Comparison of ENCODE assay signal across 8 cellular contexts in the genomic region with DNA sequence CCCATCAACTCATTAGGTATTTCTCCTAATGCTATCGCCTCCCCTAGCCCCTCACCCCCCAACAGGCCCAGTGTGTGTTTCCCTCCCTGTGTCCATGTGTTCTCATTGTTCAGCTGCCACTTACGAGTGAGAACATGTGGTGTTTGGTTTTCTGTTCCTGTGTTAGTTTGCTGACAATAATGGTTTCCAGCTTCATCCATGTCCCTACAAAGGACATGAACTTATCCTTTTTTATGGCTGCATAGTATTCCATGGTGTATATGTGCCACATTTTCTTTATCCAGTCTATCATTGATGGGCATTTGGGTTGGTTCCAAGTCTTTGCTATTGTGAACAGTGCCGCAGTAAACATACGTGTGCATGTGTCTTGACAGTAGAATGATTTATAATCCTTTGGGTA. TPM values are rescaled to one million over a fixed set of nuclear protein-coding genes. Genes with fewer than 3 reads are reported as not detected.
DNase-seq lines count a peak whose midpoint lies in the region; ATAC-seq, FAIRE-seq and TF ChIP-seq lines count a peak whose summit lies in the region.
"Not testable (repeated sequence)": the region's sequence is repeated elsewhere in the genome, so short reads cannot be mapped to it uniquely, and the experiment has no call there.

No MANE protein-coding gene starts in this region.

- not testable (repeated sequence) for TF ChIP-seq POLR2A in GM12878 (IDR thresholded peaks at IDR 0.05; ENCODE audit: low read depth, low read length)

- not testable (repeated sequence) for ATAC-seq in GM12878; stimulated activated effector memory CD8-positive, alpha-beta T cell treated with anti-CD3 and anti-CD28 coated beads, Interleukin-12 subunit alpha, Interleukin-12 subunit beta, amount 100 ng/mL, for 72 hours

- SMC1A ChIA-PET in GM12878 (lab: Charles Lee; ENCODE audit: uncharacterized antibody, unreplicated experiment) = interaction anchor here (1.0 to 3.5 kb wide), 3 partner anchors 8 to 23 kb away, joined by 3 to 11 read pairs (median 4); no protein-coding TSS in a partner anchor

- intact Hi-C loops in activated CD4-positive, alpha-beta T cell treated with anti-CD3 and anti-CD28 coated beads, Interleukin-2, amount 10 ng/mL, durations not matched to agents 24 days and 14 days (cut with micrococcal nuclease) = loop anchor here (2.0 to 10.0 kb wide), 6 partner anchors 45 to 327 kb away; no protein-coding TSS in a partner anchor
- intact Hi-C loops in activated T-helper 1 cell treated with anti-CD3 and anti-CD28 coated beads, Interleukin-12 subunit alpha, Interleukin-12 subunit beta, Interleukin-2, Interleukin-4 antibody, amounts not matched to agents 30 ng/mL and 10 ng/mL and 1 ng/mL, durations not matched to agents 14 hours and 24 hours and 36 hours (cut with micrococcal nuclease) = loop anchor here (2.0 to 5.0 kb wide), 4 partner anchors 141 to 425 kb away; no protein-coding TSS in a partner anchor
- intact Hi-C loops in GM12878 (cut with micrococcal nuclease; ENCODE audit: unreplicated experiment) = loop anchor here (2.0 to 5.0 kb wide), 7 partner anchors 35 to 221 kb away; partner anchors contain the start of gene CERS6

- TF ChIP-seq CTCF in MM.1S (IDR thresholded peaks at IDR 0.05; ENCODE audit: low read length); GM12878 (IDR thresholded peaks at IDR 0.05 in 2 of 3, conservative IDR thresholded peaks at IDR 0.05 in 1 of 3; ENCODE audit: control insufficient read depth in 2 of 3, extremely low read depth in 1 of 3, insufficient read depth in 1 of 3, low read depth in 3 of 3, low read length in 3 of 3); mesothelial cell of epicardium (IDR thresholded peaks at IDR 0.05; ENCODE audit: unreplicated experiment): not testable (repeated sequence)

- H3K9me3 Mint-ChIP-seq in activated CD4-positive, alpha-beta T cell treated with anti-CD3 and anti-CD28 coated beads, Interleukin-2, amount 10 ng/mL, durations not matched to agents 24 days and 14 days; activated T-helper 1 cell treated with anti-CD3 and anti-CD28 coated beads, Interleukin-12 subunit alpha, Interleukin-12 subunit beta, Interleukin-2, Interleukin-4 antibody, amounts not matched to agents 30 ng/mL and 10 ng/mL and 1 ng/mL, durations not matched to agents 14 hours and 24 hours and 36 hours; stimulated activated effector memory CD8-positive, alpha-beta T cell treated with anti-CD3 and anti-CD28 coated beads, Interleukin-12 subunit alpha, Interleukin-12 subunit beta, amount 100 ng/mL, for 72 hours: not testable (repeated sequence)
- peaks cover 12% of the 10 kb centered on the region for H3K9me3 Mint-ChIP-seq in mesothelial cell of epicardium

- in situ Hi-C loops in GM12878 (cut with MboI) = not testable (repeated sequence)

- H3K9me2 ChIP-seq in MM.1S (replicated peaks; ENCODE audit: insufficient read depth, low read length) = not testable (repeated sequence)

- peak overlapping the region in 9 of 11 experiments; percentile 72 to 85 (median 77); a peak in 11 of 22 replicates for H3K9ac ChIP-seq in BLaER1 treated with 17β-estradiol and CSF1 and Interleukin-3, amounts not matched to agents 10 nM and 100 nM
- H3K9ac ChIP-seq in MM.1S (ENCODE audit: low read length) = peak overlapping the region; percentile 71; the same call in 1 of the 2 replicates
- peak overlapping the region; percentile 88; the same call in 1 of the 2 replicates for H3K9ac ChIP-seq in GM12878 (ENCODE audit: control insufficient read depth, insufficient read depth, low read length)

- peaks cover 49% of the 10 kb centered on the region for H3K4me1 Mint-ChIP-seq in activated CD4-positive, alpha-beta T cell treated with anti-CD3 and anti-CD28 coated beads, Interleukin-2, amount 10 ng/mL, durations not matched to agents 24 days and 14 days
- peaks cover 57% of the 10 kb centered on the region for H3K4me1 Mint-ChIP-seq in activated T-helper 1 cell treated with anti-CD3 and anti-CD28 coated beads, Interleukin-12 subunit alpha, Interleukin-12 subunit beta, Interleukin-2, Interleukin-4 antibody, amounts not matched to agents 30 ng/mL and 10 ng/mL and 1 ng/mL, durations not matched to agents 14 hours and 24 hours and 36 hours (ENCODE audit: low read depth)
- H3K4me1 Mint-ChIP-seq in mesothelial cell of epicardium = peaks cover 58% of the 10 kb centered on the region
- peaks cover 37% of the 10 kb centered on the region for H3K4me1 Mint-ChIP-seq in stimulated activated effector memory CD8-positive, alpha-beta T cell treated with anti-CD3 and anti-CD28 coated beads, Interleukin-12 subunit alpha, Interleukin-12 subunit beta, amount 100 ng/mL, for 72 hours

- FAIRE-seq in GM12878 (lab: Jason Lieb, UNC) = not testable (repeated sequence)

- not testable (repeated sequence) for TF ChIP-seq EP300 in GM12878 (IDR thresholded peaks at IDR 0.05; ENCODE audit: borderline replicate concordance in 1 of 2, control insufficient read depth in 1 of 2, low read depth in 2 of 2, low read length in 2 of 2)

- H3K36me3 Mint-ChIP-seq in activated CD4-positive, alpha-beta T cell treated with anti-CD3 and anti-CD28 coated beads, Interleukin-2, amount 10 ng/mL, durations not matched to agents 24 days and 14 days (ENCODE audit: low read depth) = peaks cover 19% of the 10 kb centered on the region
- peaks cover 10% of the 10 kb centered on the region for H3K36me3 Mint-ChIP-seq in activated T-helper 1 cell treated with anti-CD3 and anti-CD28 coated beads, Interleukin-12 subunit alpha, Interleukin-12 subunit beta, Interleukin-2, Interleukin-4 antibody, amounts not matched to agents 30 ng/mL and 10 ng/mL and 1 ng/mL, durations not matched to agents 14 hours and 24 hours and 36 hours (ENCODE audit: low read depth)
- peaks cover 23% of the 10 kb centered on the region for H3K36me3 Mint-ChIP-seq in mesothelial cell of epicardium
- not testable (repeated sequence) for H3K36me3 Mint-ChIP-seq in stimulated activated effector memory CD8-positive, alpha-beta T cell treated with anti-CD3 and anti-CD28 coated beads, Interleukin-12 subunit alpha, Interleukin-12 subunit beta, amount 100 ng/mL, for 72 hours

- peaks cover 11 to 60% (median 48%) of the 10 kb centered on the region in 11 experiments; a peak in 20 of 22 replicates for H3K9me3 ChIP-seq in BLaER1 treated with 17β-estradiol and CSF1 and Interleukin-3, amounts not matched to agents 10 nM and 100 nM (replicated peaks in 1 of 11)
- not testable (repeated sequence) for H3K9me3 ChIP-seq in MM.1S (replicated peaks; ENCODE audit: insufficient read depth, low read length)
- peaks cover 18% of the 10 kb centered on the region for H3K9me3 ChIP-seq in GM12878 (replicated peaks; ENCODE audit: control insufficient read depth, insufficient read depth, low read length)

- 89% methylated on average over 4 of the region's 4 CpGs for WGBS in GM12878 (ENCODE audit: insufficient coverage, insufficient replicate concordance, low lambda C conversion rate, missing lambda C conversion rate)

- H3K4me3 ChIP-seq in BLaER1 treated with 17β-estradiol and CSF1 and Interleukin-3, amounts not matched to agents 10 nM and 100 nM = peak overlapping the region in 2 of 10 experiments; percentile 49 to 58; a peak in 2 of 20 replicates
- H3K4me3 ChIP-seq in GM08714 (ENCODE audit: low read length) (peak overlapping the region; percentile 34; the same call in 1 of the 2 replicates), GM12878 (peak overlapping the region; percentile 64)
- H3K4me3 ChIP-seq in MM.1S (ENCODE audit: low read length) = not testable (repeated sequence)

- peaks cover 38% of the 10 kb centered on the region for H3F3A ChIP-seq in MM.1S (ENCODE audit: insufficient read depth, low read length)

- peaks cover 23 to 51% (median 41%) of the 10 kb centered on the region in 11 experiments; a peak in 21 of 22 replicates for H3K36me3 ChIP-seq in BLaER1 treated with 17β-estradiol and CSF1 and Interleukin-3, amounts not matched to agents 10 nM and 100 nM
- H3K36me3 ChIP-seq in MM.1S (replicated peaks; ENCODE audit: insufficient read depth, low read length); GM12878 (ENCODE audit: control insufficient read depth in 2 of 2, insufficient read depth in 2 of 2, low read length in 1 of 2): not testable (repeated sequence)

- RAD21 ChIA-PET in GM12878 (lab: Charles Lee; ENCODE audit: unreplicated experiment) = not testable (repeated sequence)

- H3K4me3 Mint-ChIP-seq in activated CD4-positive, alpha-beta T cell treated with anti-CD3 and anti-CD28 coated beads, Interleukin-2, amount 10 ng/mL, durations not matched to agents 24 days and 14 days = peak overlapping the region; percentile 64
- peak overlapping the region; percentile 45 for H3K4me3 Mint-ChIP-seq in activated T-helper 1 cell treated with anti-CD3 and anti-CD28 coated beads, Interleukin-12 subunit alpha, Interleukin-12 subunit beta, Interleukin-2, Interleukin-4 antibody, amounts not matched to agents 30 ng/mL and 10 ng/mL and 1 ng/mL, durations not matched to agents 14 hours and 24 hours and 36 hours
- H3K4me3 Mint-ChIP-seq in mesothelial cell of epicardium = not testable (repeated sequence)
- H3K4me3 Mint-ChIP-seq in stimulated activated effector memory CD8-positive, alpha-beta T cell treated with anti-CD3 and anti-CD28 coated beads, Interleukin-12 subunit alpha, Interleukin-12 subunit beta, amount 100 ng/mL, for 72 hours = peak overlapping the region; percentile 63

- peak overlapping the region; percentile 69 for H3K27ac Mint-ChIP-seq in activated CD4-positive, alpha-beta T cell treated with anti-CD3 and anti-CD28 coated beads, Interleukin-2, amount 10 ng/mL, durations not matched to agents 24 days and 14 days
- H3K27ac Mint-ChIP-seq in activated T-helper 1 cell treated with anti-CD3 and anti-CD28 coated beads, Interleukin-12 subunit alpha, Interleukin-12 subunit beta, Interleukin-2, Interleukin-4 antibody, amounts not matched to agents 30 ng/mL and 10 ng/mL and 1 ng/mL, durations not matched to agents 14 hours and 24 hours and 36 hours = peak overlapping the region; percentile 20
- H3K27ac Mint-ChIP-seq in mesothelial cell of epicardium = peak overlapping the region; percentile 43
- H3K27ac Mint-ChIP-seq in stimulated activated effector memory CD8-positive, alpha-beta T cell treated with anti-CD3 and anti-CD28 coated beads, Interleukin-12 subunit alpha, Interleukin-12 subunit beta, amount 100 ng/mL, for 72 hours = peak overlapping the region; percentile 23

- not testable (repeated sequence) for TF ChIP-seq RAD21 in GM12878 (IDR thresholded peaks at IDR 0.05; ENCODE audit: insufficient read depth, low read depth, low read length)

- not testable (repeated sequence) for H2AFZ ChIP-seq in MM.1S (ENCODE audit: low read length); GM12878 (ENCODE audit: control insufficient read depth, low read depth, low read length)

- not testable (repeated sequence) for BruUV-seq in GM12878 (replicated peaks; lab: Mats Ljungman, UMichigan)

- POLR2A ChIA-PET in GM12878 (lab: Charles Lee) = not testable (repeated sequence)

- CTCF ChIA-PET in GM12878 (lab: Yijun Ruan, JAX) = interaction anchor here (0.9 kb wide), 1 partner anchor 143 kb away, joined by 3 read pairs; no protein-coding TSS in a partner anchor

- DNase-seq in MM.1S; activated CD4-positive, alpha-beta T cell treated with anti-CD3 and anti-CD28 coated beads, Interleukin-2, amount 10 ng/mL, durations not matched to agents 24 days and 14 days; activated T-helper 1 cell treated with anti-CD3 and anti-CD28 coated beads, Interleukin-12 subunit alpha, Interleukin-12 subunit beta, Interleukin-2, Interleukin-4 antibody, amounts not matched to agents 30 ng/mL and 10 ng/mL and 1 ng/mL, durations not matched to agents 14 hours and 24 hours and 36 hours (ENCODE audit: low spot score); GM12878 (ENCODE audit: low read depth, low spot score); mesothelial cell of epicardium (ENCODE audit: low spot score in 2 of 2, unreplicated experiment in 2 of 2); stimulated activated effector memory CD8-positive, alpha-beta T cell treated with anti-CD3 and anti-CD28 coated beads, Interleukin-12 subunit alpha, Interleukin-12 subunit beta, amount 100 ng/mL, for 72 hours (ENCODE audit: low spot score in 2 of 2): not testable (repeated sequence)

- peaks cover 23 to 41% (median 29%) of the 10 kb centered on the region in 10 experiments for H3K4me1 ChIP-seq in BLaER1 treated with 17β-estradiol and CSF1 and Interleukin-3, amounts not matched to agents 10 nM and 100 nM
- H3K4me1 ChIP-seq in MM.1S (ENCODE audit: low read length) (peaks cover 37% of the 10 kb centered on the region), GM12878 (ENCODE audit: control insufficient read depth, insufficient read depth, low read length) (peaks cover 38% of the 10 kb centered on the region)

- peak overlapping the region in 10 of 11 experiments; percentile 70 to 93 (median 88); a peak in 19 of 22 replicates for H3K27ac ChIP-seq in BLaER1 treated with 17β-estradiol and CSF1 and Interleukin-3, amounts not matched to agents 10 nM and 100 nM
- peak overlapping the region; percentile 89; the same call in 1 of the 2 replicates for H3K27ac ChIP-seq in MM.1S (ENCODE audit: low read length)
- peak overlapping the region; percentile 99 for H3K27ac ChIP-seq in GM12878 (ENCODE audit: control insufficient read depth, insufficient read depth)

- H3K4me2 ChIP-seq in BLaER1 treated with 17β-estradiol and CSF1 and Interleukin-3, amounts not matched to agents 10 nM and 100 nM = peak overlapping the region; percentile 72 to 92 (median 82); a peak in 18 of 22 replicates
- peak overlapping the region; percentile 75 for H3K4me2 ChIP-seq in MM.1S (ENCODE audit: low read depth, low read length)
- H3K4me2 ChIP-seq in GM12878 (ENCODE audit: control insufficient read depth, insufficient read depth) = peak overlapping the region; percentile 88

- H4K20me1 ChIP-seq in BLaER1 treated with 17β-estradiol and CSF1 and Interleukin-3, amounts not matched to agents 10 nM and 100 nM = peaks cover 0 to 18% (median 0%) of the 10 kb centered on the region in 11 experiments; a peak in 4 of 22 replicates
- not testable (repeated sequence) for H4K20me1 ChIP-seq in MM.1S (ENCODE audit: insufficient read depth, low read length); GM12878 (ENCODE audit: control insufficient read depth, insufficient read depth)

- H3K79me2 ChIP-seq in MM.1S (ENCODE audit: low read length) (peaks cover 78% of the 10 kb centered on the region), GM12878 (ENCODE audit: control insufficient read depth, insufficient read depth, low read length) (peaks cover 84% of the 10 kb centered on the region)

- H3K27me3 Mint-ChIP-seq in activated CD4-positive, alpha-beta T cell treated with anti-CD3 and anti-CD28 coated beads, Interleukin-2, amount 10 ng/mL, durations not matched to agents 24 days and 14 days; activated T-helper 1 cell treated with anti-CD3 and anti-CD28 coated beads, Interleukin-12 subunit alpha, Interleukin-12 subunit beta, Interleukin-2, Interleukin-4 antibody, amounts not matched to agents 30 ng/mL and 10 ng/mL and 1 ng/mL, durations not matched to agents 14 hours and 24 hours and 36 hours (ENCODE audit: insufficient read depth); mesothelial cell of epicardium (ENCODE audit: low read depth): not testable (repeated sequence)

- not testable (repeated sequence) for H3K27me3 ChIP-seq in BLaER1 treated with 17β-estradiol and CSF1 and Interleukin-3, amounts not matched to agents 10 nM and 100 nM; MM.1S (replicated peaks; ENCODE audit: insufficient read depth, low read length); GM12878 (replicated peaks in 1 of 2; ENCODE audit: control insufficient read depth in 2 of 2, insufficient read depth in 2 of 2, low read length in 1 of 2)

RNA-seq across cellular contexts. Expression of gene CERS6, which starts 35.7 kb away (rescaled TPM):
- total RNA-seq in activated CD4-positive, alpha-beta T cell treated with anti-CD3 and anti-CD28 coated beads, Interleukin-2, amount 10 ng/mL, durations not matched to agents 24 days and 14 days = 25.3 and 26.3 TPM in 2 replicates
- total RNA-seq in activated T-helper 1 cell treated with anti-CD3 and anti-CD28 coated beads, Interleukin-12 subunit alpha, Interleukin-12 subunit beta, Interleukin-2, Interleukin-4 antibody, amounts not matched to agents 30 ng/mL and 10 ng/mL and 1 ng/mL, durations not matched to agents 14 hours and 24 hours and 36 hours = 27.0 and 27.1 TPM in 2 replicates
- total RNA-seq in GM12878 (2013; cell fraction: nucleolus; rRNA removed) = 29.6 and 30.4 TPM in 2 replicates
- total RNA-seq in GM12878 (2014; rRNA removed) (20.4 and 22.2 TPM in 2 replicates), GM12878 (2014; rRNA removed; fragmentation: Illumina TruSeq; extraction: Trizol) (17.6 TPM in 2 replicates), GM12878 (2021) (15.3 and 17.0 TPM in 2 replicates), mesothelial cell of epicardium (66.1 to 67.4 TPM (median 66.5 TPM) in 3 replicates)
- 6.0 TPM for polyA plus RNA-seq in GM12878 (2011; ENCODE audit: low read depth)
- polyA plus RNA-seq in GM12878 (2011; rRNA removed) (12.0 and 17.6 TPM in 2 replicates), GM12878 (2014; fragmentation: Illumina TruSeq; extraction: Trizol) (19.6 and 24.1 TPM in 2 replicates), GM12878 (2014; fragmentation: Nextera tagmentation; extraction: Ambion mirVana) (1 to 10 TPM; 1.3 to 2.5 TPM), GM12878 (2014; rRNA removed) (8.8 and 9.4 TPM in 2 replicates), GM12878 (2016; fragmentation: Nextera tagmentation; extraction: Ambion mirVana) (10 to 100 TPM in 1 of 2 experiments, 1 to 10 TPM in 1; 6.2 to 16.1 TPM)
- 6.1 and 8.2 TPM in 2 replicates for polyA plus RNA-seq in GM12878 (2011; cell fraction: cytosol; rRNA removed)
- polyA plus RNA-seq in GM12878 (2011; cell fraction: nucleus; rRNA removed) = 8.5 and 10.0 TPM in 2 replicates
- polyA plus RNA-seq in GM12878 (2012) = 12.5 and 13.9 TPM in 2 replicates
- 18.6 and 19.1 TPM in 2 replicates for polyA minus RNA-seq in GM12878 (2011; rRNA and poly(A)+ RNA removed)
- polyA minus RNA-seq in GM12878 (2011; cell fraction: cytosol; rRNA and poly(A)+ RNA removed) = 6.7 and 8.8 TPM in 2 replicates
- 10.8 and 16.3 TPM in 2 replicates for polyA minus RNA-seq in GM12878 (2011; cell fraction: nucleus; rRNA and poly(A)+ RNA removed)
